9 cellular contexts compared by ENCODE assay signal in genomic region chr18:22983175-22983574, GRCh38. TPM values are rescaled to one million over a fixed set of nuclear protein-coding genes. Genes with fewer than 3 reads are reported as not detected.
A peak's percentile ranks its signal among the peaks of the same experiment; 100 is the strongest.
DNase-seq lines count a peak whose midpoint lies in the region; ATAC-seq, FAIRE-seq and TF ChIP-seq lines count a peak whose summit lies in the region.
"Had no signal": no experiment of that assay in that cellular context is flagged by ENCODE, and none has a peak within 500 bp of the region (broad histone marks: within the 10 kb centered on the region; RNA-seq: fewer than 3 reads in every experiment).

No MANE protein-coding gene starts in this region.

- H4K20me1 ChIP-seq in GM12878 (ENCODE audit: control insufficient read depth, insufficient read depth), result no peaks in the 10 kb centered on the region

- POLR2A ChIA-PET in GM12878 (lab: Charles Lee), result interaction anchor here (0.6 kb wide), 1 partner anchor 33 kb away, joined by 3 read pairs; no protein-coding TSS in a partner anchor

- DNase-seq in EH (ENCODE audit: low read depth), result peak; percentile 58
- DNase-seq in Kasumi-1 (lab: John Stamatoyannopoulos, UW), result peak; percentile 68 to 76
- DNase-seq in GM12878 (ENCODE audit: low read depth, low spot score), result no peak
- no peak for DNase-seq in neuronal stem cell (ENCODE audit: low spot score)
- no peak for DNase-seq in activated T-cell treated with anti-CD3 and anti-CD28 coated beads, Interleukin-2, amount 50 U/mL, for 48 hours

- no peak overlapping the region for H2BK5ac ChIP-seq in neuronal stem cell (ENCODE audit: low read length)

- ATAC-seq in GM12878, result peak; percentile 50
- ATAC-seq in HG02885 (IDR thresholded peaks at IDR 0.05; ENCODE audit: poor library complexity, unreplicated experiment), result no peak
- ATAC-seq in GM18867 (IDR thresholded peaks at IDR 0.05; ENCODE audit: unreplicated experiment), result no peak

- in situ Hi-C loops in GM12878 (cut with MboI), result loop anchor here (5.0 kb wide), 1 partner anchor 181 kb away; no protein-coding TSS in a partner anchor

- TF ChIP-seq EP300 in GM12878 (IDR thresholded peaks at IDR 0.05; ENCODE audit: borderline replicate concordance in 1 of 2, control insufficient read depth in 1 of 2, low read depth in 2 of 2, low read length in 2 of 2), result no peak

- FAIRE-seq in GM12878 (lab: Jason Lieb, UNC), result peak; percentile 35

- peak; percentile 27 to 57 (median 34); a peak in 4 of 6 replicates for TF ChIP-seq CTCF in GM12878 (IDR thresholded peaks at IDR 0.05 in 2 of 3, conservative IDR thresholded peaks at IDR 0.05 in 1 of 3; ENCODE audit: control insufficient read depth in 2 of 3, extremely low read depth in 1 of 3, insufficient read depth in 1 of 3, low read depth in 3 of 3, low read length in 3 of 3)
- peak; percentile 57 for TF ChIP-seq CTCF in liver (IDR thresholded peaks at IDR 0.05; ENCODE audit: low read depth, low read length, missing input control)

- H3K4me2 ChIP-seq in GM12878 (ENCODE audit: control insufficient read depth, insufficient read depth), result no peak overlapping the region
- H3K4me2 ChIP-seq in neuronal stem cell (ENCODE audit: insufficient read depth, low read length, poor library complexity, severe bottlenecking), result no peak overlapping the region

- no peak for TF ChIP-seq POLR2A in GM12878 (IDR thresholded peaks at IDR 0.05; ENCODE audit: low read depth, low read length)

- H3K27me3 ChIP-seq in GM12878 (replicated peaks in 1 of 2; ENCODE audit: control insufficient read depth in 2 of 2, insufficient read depth in 2 of 2, low read length in 1 of 2), result no peaks in the 10 kb centered on the region
- no peaks in the 10 kb centered on the region for H3K27me3 ChIP-seq in liver (ENCODE audit: control insufficient read depth in 4 of 4, insufficient read depth in 4 of 4, low read length in 3 of 4)
- H3K27me3 ChIP-seq in neuronal stem cell (ENCODE audit: control insufficient read depth in 3 of 3, insufficient read depth in 3 of 3, low read depth in 1 of 3, low read length in 3 of 3), result no peaks in the 10 kb centered on the region

- TF ChIP-seq RAD21 in GM12878 (IDR thresholded peaks at IDR 0.05; ENCODE audit: insufficient read depth, low read depth, low read length) (peak; percentile 73), liver (IDR thresholded peaks at IDR 0.05) (peak; percentile 90 to 91)

- no peak overlapping the region for H3K18ac ChIP-seq in neuronal stem cell (ENCODE audit: low read length)

- RAD21 ChIA-PET in GM12878 (lab: Charles Lee; ENCODE audit: unreplicated experiment), result interaction anchor here (0.6 to 2.9 kb wide), 21 partner anchors 10 to 428 kb away, joined by 3 to 52 read pairs (median 5); partner anchors contain the start of gene RBBP8

- H3K23ac ChIP-seq in neuronal stem cell (ENCODE audit: low read depth, low read length, poor library complexity), result no peak overlapping the region

- H3K9ac ChIP-seq in GM12878 (ENCODE audit: control insufficient read depth, insufficient read depth, low read length) (no peak overlapping the region), liver (ENCODE audit: low read depth in 1 of 2, low read length in 2 of 2) (no peak overlapping the region), neuronal stem cell (ENCODE audit: low read depth, low read length, poor library complexity) (no peak overlapping the region)

- H3K4ac ChIP-seq in neuronal stem cell (ENCODE audit: low read length), result no peak overlapping the region

- no peak overlapping the region for H2BK120ac ChIP-seq in neuronal stem cell (ENCODE audit: low read depth, low read length)

- H2AFZ ChIP-seq in GM12878 (ENCODE audit: control insufficient read depth, low read depth, low read length) (no peak overlapping the region), neuronal stem cell (ENCODE audit: low read length) (no peak overlapping the region)

- H3K9me3 ChIP-seq in GM12878 (replicated peaks; ENCODE audit: control insufficient read depth, insufficient read depth, low read length) (no peaks in the 10 kb centered on the region), liver (ENCODE audit: control insufficient read depth in 4 of 4, low read length in 3 of 4) (no peaks in the 10 kb centered on the region), neuronal stem cell (replicated peaks in 1 of 2; ENCODE audit: control insufficient read depth in 2 of 2, insufficient read depth in 1 of 2, low read depth in 1 of 2, low read length in 2 of 2) (peaks cover 0 to 2% of the 10 kb centered on the region in 2 donors)

- H2AK5ac ChIP-seq in neuronal stem cell (ENCODE audit: low read depth, low read length), result no peak overlapping the region

- H2BK15ac ChIP-seq in neuronal stem cell (ENCODE audit: low read length), result no peak overlapping the region

- H3K4me1 ChIP-seq in GM12878 (ENCODE audit: control insufficient read depth, insufficient read depth, low read length) (peaks cover 7% of the 10 kb centered on the region), liver (ENCODE audit: control insufficient read depth in 4 of 4, insufficient read depth in 4 of 4, low read length in 3 of 4) (peaks cover 2 to 6% (median 3%) of the 10 kb centered on the region in 4 donors), neuronal stem cell (ENCODE audit: control insufficient read depth in 2 of 2, insufficient read depth in 1 of 2, low read depth in 1 of 2, low read length in 2 of 2) (no peaks in the 10 kb centered on the region)

- BruUV-seq in GM12878 (replicated peaks; lab: Mats Ljungman, UMichigan), result no TSS peak

- SMC1A ChIA-PET in GM12878 (lab: Charles Lee; ENCODE audit: uncharacterized antibody, unreplicated experiment), result interaction anchor here (0.6 to 4.5 kb wide), 23 partner anchors 8 to 428 kb away, joined by 3 to 74 read pairs (median 4); partner anchors contain the start of gene RBBP8

- no peak overlapping the region for H3K14ac ChIP-seq in neuronal stem cell (ENCODE audit: low read length)

- H4K91ac ChIP-seq in neuronal stem cell (ENCODE audit: low read depth, low read length, poor library complexity), result no peak overlapping the region

- no peaks in the 10 kb centered on the region for H3K79me1 ChIP-seq in neuronal stem cell (ENCODE audit: low read depth, low read length)

- intact Hi-C loops in GM12878 (cut with micrococcal nuclease; ENCODE audit: unreplicated experiment), result loop anchor here (1.0 to 10.0 kb wide), 3 partner anchors 62 to 184 kb away; no protein-coding TSS in a partner anchor

- WGBS in GM12878 (ENCODE audit: insufficient coverage, insufficient replicate concordance, low lambda C conversion rate, missing lambda C conversion rate), result 50% methylated on average over 3 of the region's 3 CpGs
- WGBS in liver, result 17% methylated on average over 3 of the region's 3 CpGs
- no CpG with 5 or more reads among the region's 3 CpGs for WGBS in neuronal stem cell (ENCODE audit: extremely low coverage in 2 of 2, insufficient read length in 2 of 2, insufficient replicate concordance in 1 of 2), 2 donors

- peaks cover 1 to 3% of the 10 kb centered on the region in 2 experiments; a peak in 3 of 4 replicates for H3K36me3 ChIP-seq in GM12878 (ENCODE audit: control insufficient read depth in 2 of 2, insufficient read depth in 2 of 2, low read length in 1 of 2)
- H3K36me3 ChIP-seq in liver (ENCODE audit: control insufficient read depth in 4 of 4, insufficient read depth in 3 of 4, low read depth in 1 of 4, low read length in 3 of 4), result peaks cover 0 to 4% (median 0%) of the 10 kb centered on the region in 4 donors
- H3K36me3 ChIP-seq in neuronal stem cell (replicated peaks in 1 of 2; ENCODE audit: control insufficient read depth in 2 of 2, insufficient read depth in 2 of 2, low read length in 2 of 2), result peaks cover 18 to 92% of the 10 kb centered on the region in 2 donors

- H2BK12ac ChIP-seq in neuronal stem cell (ENCODE audit: low read length), result no peak overlapping the region

- H4K8ac ChIP-seq in neuronal stem cell (ENCODE audit: low read depth, low read length), result no peak overlapping the region

- H3K27ac ChIP-seq in GM12878 (ENCODE audit: control insufficient read depth, insufficient read depth) (no peak overlapping the region), liver (ENCODE audit: low read depth in 1 of 2, low read length in 2 of 2) (no peak overlapping the region), neuronal stem cell (replicated peaks; ENCODE audit: low read length) (no peak overlapping the region)
- H3K27ac ChIP-seq: SK-N-MC had no signal

- CTCF ChIA-PET in GM12878 (lab: Yijun Ruan, JAX), result interaction anchor here (0.7 to 4.4 kb wide), 32 partner anchors 8 to 720 kb away, joined by 3 to 103 read pairs (median 6); partner anchors contain the start of gene RBBP8

- H3K79me2 ChIP-seq in GM12878 (ENCODE audit: control insufficient read depth, insufficient read depth, low read length), result no peaks in the 10 kb centered on the region

- H3K4me3 ChIP-seq in GM12878 (no peak overlapping the region), liver (ENCODE audit: low read depth in 1 of 3, low read length in 3 of 3) (no peak overlapping the region), neuronal stem cell (ENCODE audit: low read length in 2 of 2) (no peak overlapping the region)
- H3K4me3 ChIP-seq: SK-N-MC had no signal

TF ChIP-seq in GM12878, 131 proteins besides CTCF, POLR2A, EP300 and RAD21 (continues in another document):
- peak; percentile 56; the same call in 1 of the 2 replicates for TF ChIP-seq SMC3 (IDR thresholded peaks at IDR 0.05; ENCODE audit: borderline replicate concordance, low read length)

RNA-seq across cellular contexts. Expression of gene RBBP8, which starts 50.0 kb away (rescaled TPM):
- 39.6 and 39.8 TPM in 2 replicates for total RNA-seq in GM12878 (2013; cell fraction: nucleolus; rRNA removed)
- total RNA-seq in GM12878 (2014; rRNA removed) (53.8 and 83.5 TPM in 2 replicates), GM12878 (2014; rRNA removed; fragmentation: Illumina TruSeq; extraction: Trizol) (81.9 and 82.3 TPM in 2 replicates), GM12878 (2021) (65.0 and 66.6 TPM in 2 replicates), liver (1 to 10 TPM; 7.6 to 9.8 TPM)
- 31.7 TPM for polyA plus RNA-seq in GM12878 (2011; ENCODE audit: low read depth)
- polyA plus RNA-seq in GM12878 (2011; rRNA removed) (70.8 and 108 TPM in 2 replicates), GM12878 (2014; fragmentation: Illumina TruSeq; extraction: Trizol) (72.9 and 95.4 TPM in 2 replicates), GM12878 (2014; fragmentation: Nextera tagmentation; extraction: Ambion mirVana) (10 to 100 TPM; 49.4 to 59.5 TPM), GM12878 (2014; rRNA removed) (32.7 and 46.2 TPM in 2 replicates), GM12878 (2016; fragmentation: Nextera tagmentation; extraction: Ambion mirVana) (10 to 100 TPM; 70.8 to 81.4 TPM), liver (1 to 10 TPM; 6.5 to 7.2 TPM)
- 26.0 and 30.7 TPM in 2 replicates for polyA plus RNA-seq in GM12878 (2011; cell fraction: cytosol; rRNA removed)
- polyA plus RNA-seq in GM12878 (2011; cell fraction: nucleus; rRNA removed), result 19.7 and 22.3 TPM in 2 replicates
- polyA plus RNA-seq in GM12878 (2012), result 25.0 and 29.8 TPM in 2 replicates
- polyA minus RNA-seq in GM12878 (2011; rRNA and poly(A)+ RNA removed), result 33.2 and 61.9 TPM in 2 replicates
- 26.9 and 37.1 TPM in 2 replicates for polyA minus RNA-seq in GM12878 (2011; cell fraction: cytosol; rRNA and poly(A)+ RNA removed)
- 11.8 and 20.9 TPM in 2 replicates for polyA minus RNA-seq in GM12878 (2011; cell fraction: nucleus; rRNA and poly(A)+ RNA removed)
- polyA plus RNA-seq in neuronal stem cell (2013, experiment 1 of 2), result 55.0 TPM
- polyA plus RNA-seq in neuronal stem cell (2013, experiment 2 of 2), result 56.7 TPM

Comparison
In these comparisons a context has a peak if more than half of its experiments do, and no peak if none do; other contexts are left out.
1. DNase-seq: peak in EH (single experiment) and Kasumi-1 (2 of 2); none in GM12878 (single experiment), neuronal stem cell (single experiment) and activated T-cell treated with anti-CD3 and anti-CD28 coated beads, Interleukin-2, amount 50 U/mL, for 48 hours (0 of 2).